ENCODE assay signal across 3 cellular contexts in the genomic region with DNA sequence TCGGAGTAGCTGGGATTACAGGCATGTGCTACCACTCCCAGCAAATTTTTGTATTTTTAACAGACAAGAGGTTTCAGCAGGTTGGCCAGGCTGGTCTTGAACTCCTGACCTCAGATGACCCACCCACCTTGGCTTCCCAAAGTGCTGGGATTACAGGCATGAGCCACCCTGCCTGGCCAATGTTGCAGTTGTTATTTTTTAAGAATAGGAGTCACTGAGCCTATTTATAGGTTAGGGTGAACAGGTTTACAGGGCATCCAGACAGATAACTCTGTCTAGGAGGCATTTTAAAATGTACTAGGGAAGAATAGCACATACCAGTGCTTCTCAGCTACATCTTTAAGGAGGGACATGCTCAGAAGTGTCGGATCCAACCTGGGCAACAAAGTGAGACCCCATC.
"Had no signal": no experiment of that assay in that cellular context is flagged by ENCODE, and none has a peak within 500 bp of the region (broad histone marks: within the 10 kb centered on the region; RNA-seq: fewer than 3 reads in every experiment).

No MANE protein-coding gene starts in this region.

- H3K4me3 ChIP-seq: GM12878 had no signal

- DNase-seq: GDM1, GF-D8 had no signal
